12 cellular contexts compared by ENCODE assay signal in genomic region chr1:16911851-16912736, GRCh38. TPM values are rescaled to one million over a fixed set of nuclear protein-coding genes. Genes with fewer than 3 reads are reported as not detected.
A peak's percentile ranks its signal among the peaks of the same experiment; 100 is the strongest.
DNase-seq lines count a peak whose midpoint lies in the region; ATAC-seq and TF ChIP-seq lines count a peak whose summit lies in the region.
"Not testable (repeated sequence)": the region's sequence is repeated elsewhere in the genome, so short reads cannot be mapped to it uniquely, and the experiment has no call there.
"Had no signal": no experiment of that assay in that cellular context is flagged by ENCODE, and none has a peak within 500 bp of the region (broad histone marks: within the 10 kb centered on the region; RNA-seq: fewer than 3 reads in every experiment).

No MANE protein-coding gene starts in this region.

- not testable (repeated sequence) for H3K4me3 ChIP-seq in HEK293 (ENCODE audit: low read depth, low read length); kidney epithelial cell (ENCODE audit: low read depth, low read length); spleen

- peaks cover 12 to 15% (median 14%) of the 10 kb centered on the region in 3 donors for H3K27me3 Mint-ChIP-seq in CD14-positive monocyte (ENCODE audit: low read depth in 3 of 3)
- not testable (repeated sequence) for H3K27me3 Mint-ChIP-seq in activated T-cell treated with anti-CD3 and anti-CD28 coated beads, Interleukin-2, amount 50 U/mL, for 24 hours; chondrocyte (ENCODE audit: low read depth); naive thymus-derived CD8-positive, alpha-beta T cell

- H3K36me3 Mint-ChIP-seq in CD14-positive monocyte; activated T-cell treated with anti-CD3 and anti-CD28 coated beads, Interleukin-2, amount 50 U/mL, for 24 hours (ENCODE audit: low read depth); chondrocyte (ENCODE audit: low read depth); naive thymus-derived CD8-positive, alpha-beta T cell: not testable (repeated sequence)

- intact Hi-C loops in CD14-positive monocyte (cut with micrococcal nuclease); spleen (cut with DNase I; ENCODE audit: low total_unique reads): not testable (repeated sequence)

- TF ChIP-seq CTCF in CD14-positive monocyte (IDR thresholded peaks at IDR 0.05); HEK293 (tag by site-specific recombination; IDR thresholded peaks at IDR 0.05); spleen (IDR thresholded peaks at IDR 0.05 in 8 of 11, conservative IDR thresholded peaks at IDR 0.05 in 3 of 11): not testable (repeated sequence)
- TF ChIP-seq CTCF in RWPE1 (conservative IDR thresholded peaks at IDR 0.05; ENCODE audit: low read depth) = 0 out of 2 replicates have a peak, but pooled peaks have one; percentile 13
- TF ChIP-seq CTCF in chondrocyte (IDR thresholded peaks at IDR 0.05) = peak; percentile 37
- peak; percentile 31 for TF ChIP-seq CTCF in kidney epithelial cell (IDR thresholded peaks at IDR 0.05; ENCODE audit: insufficient read depth, low read length, poor library complexity, severe bottlenecking)

- H3K27me3 ChIP-seq in kidney epithelial cell (ENCODE audit: control insufficient read depth, insufficient read depth, low read length); spleen (replicated peaks in 1 of 7): not testable (repeated sequence)

- not testable (repeated sequence) for H3K9me3 Mint-ChIP-seq in CD14-positive monocyte; activated T-cell treated with anti-CD3 and anti-CD28 coated beads, Interleukin-2, amount 50 U/mL, for 24 hours; chondrocyte (ENCODE audit: low read depth); naive thymus-derived CD8-positive, alpha-beta T cell

- H3K4me1 Mint-ChIP-seq in CD14-positive monocyte (peaks cover 37% of the 10 kb centered on the region), chondrocyte (ENCODE audit: low read depth) (peaks cover 22% of the 10 kb centered on the region)
- H3K4me1 Mint-ChIP-seq in activated T-cell treated with anti-CD3 and anti-CD28 coated beads, Interleukin-2, amount 50 U/mL, for 24 hours (ENCODE audit: low read depth) = peaks cover 43% of the 10 kb centered on the region
- H3K4me1 Mint-ChIP-seq in naive thymus-derived CD8-positive, alpha-beta T cell = peaks cover 12 to 54% (median 48%) of the 10 kb centered on the region in 4 donors

- H3K27ac ChIP-seq in HEK293 (ENCODE audit: extremely low read depth, low read depth, low read length); RWPE1: not testable (repeated sequence)
- peak overlapping the region in 1 of 8 donors; percentile 94 for H3K27ac ChIP-seq in spleen

- DNase-seq in CD14-positive monocyte (ENCODE audit: low spot score) = peak; percentile 44
- DNase-seq in RWPE1 (ENCODE audit: low spot score); chondrocyte (ENCODE audit: low spot score); kidney epithelial cell (ENCODE audit: low read depth); naive thymus-derived CD8-positive, alpha-beta T cell: not testable (repeated sequence)
- peak; percentile 43 for DNase-seq in activated T-cell treated with anti-CD3 and anti-CD28 coated beads, Interleukin-2, amount 50 U/mL, for 24 hours
- peak; percentile 82 for DNase-seq in spleen

- 64 to 81% (median 71%) methylated on average over 8 of the region's 8 CpGs for WGBS in spleen, 5 donors

- not testable (repeated sequence) for H3K36me3 ChIP-seq in HEK293 (ENCODE audit: control insufficient read depth in 2 of 2, insufficient read depth in 1 of 2, low read length in 2 of 2); kidney epithelial cell (ENCODE audit: control insufficient read depth, insufficient read depth, low read length); spleen

- ATAC-seq in naive thymus-derived CD8-positive, alpha-beta T cell = not testable (repeated sequence)

- peak overlapping the region in 1 of 2 donors; percentile 48 for H3K4me3 Mint-ChIP-seq in CD14-positive monocyte
- H3K4me3 Mint-ChIP-seq in activated T-cell treated with anti-CD3 and anti-CD28 coated beads, Interleukin-2, amount 50 U/mL, for 24 hours; chondrocyte (ENCODE audit: unreplicated experiment): not testable (repeated sequence)
- peak overlapping the region in 8 of 10 donors; percentile 31 to 94 (median 62) for H3K4me3 Mint-ChIP-seq in naive thymus-derived CD8-positive, alpha-beta T cell

- CTCF ChIA-PET in HEK293 (lab: Yijun Ruan, JAX); RWPE1 (lab: Yijun Ruan, JAX): not testable (repeated sequence)

- H3K27ac Mint-ChIP-seq in CD14-positive monocyte = peak overlapping the region in 3 of 7 donors; percentile 18 to 89 (median 70)
- H3K27ac Mint-ChIP-seq in activated T-cell treated with anti-CD3 and anti-CD28 coated beads, Interleukin-2, amount 50 U/mL, for 24 hours; chondrocyte (ENCODE audit: unreplicated experiment): not testable (repeated sequence)
- peak overlapping the region in 7 of 10 donors; percentile 5 to 80 (median 56) for H3K27ac Mint-ChIP-seq in naive thymus-derived CD8-positive, alpha-beta T cell

- TF ChIP-seq POLR2A in spleen (IDR thresholded peaks at IDR 0.05) = not testable (repeated sequence)

- POLR2A ChIA-PET in HEK293 (lab: Yijun Ruan, JAX) = interaction anchor here (1.2 kb wide), 1 partner anchor 191 kb away, joined by 3 read pairs; no protein-coding TSS in a partner anchor
- POLR2A ChIA-PET in RWPE1 (lab: Yijun Ruan, JAX; ENCODE audit: low non-redundant PET) = not testable (repeated sequence)
- POLR2A ChIA-PET in naive thymus-derived CD8-positive, alpha-beta T cell (lab: Charles Lee) = interaction anchor here (0.6 to 3.9 kb wide), 2 partner anchors 8 to 412 kb away, joined by 4 to 55 read pairs; no protein-coding TSS in a partner anchor

- not testable (repeated sequence) for H3K9me3 ChIP-seq in HEK293 (ENCODE audit: control insufficient read depth, insufficient read depth, low read depth, low read length); spleen

- not testable (repeated sequence) for H3K4me1 ChIP-seq in HEK293 (ENCODE audit: control insufficient read depth, insufficient read depth, low read length)
- peaks cover 10 to 45% (median 25%) of the 10 kb centered on the region in 6 donors for H3K4me1 ChIP-seq in spleen

TF ChIP-seq in HEK293, 187 proteins besides CTCF, POLR2A, EP300 and RAD21:
- peak; percentile 57; the same call in 1 of the 2 replicates for TF ChIP-seq ZNF768 (tag by site-specific recombination; IDR thresholded peaks at IDR 0.05)
TF ChIP-seq in HEK293: peak in this region for 1; not testable (repeated sequence) for 186.

RNA-seq across cellular contexts. Expression of gene CROCC, which starts 9.6 kb away (rescaled TPM):
- polyA plus RNA-seq in CD14-positive monocyte = under 1 TPM; 0.21 to 0.69 TPM
- total RNA-seq in chondrocyte = 24.7 to 32.2 TPM (median 26.2 TPM) in 3 replicates
- total RNA-seq in kidney epithelial cell = 16.4 and 26.2 TPM in 2 replicates
- 100 to 1,000 TPM; 117 to 124 TPM for total RNA-seq in naive thymus-derived CD8-positive, alpha-beta T cell
- 1 to 10 TPM; 1.2 to 5.4 (median 1.3) TPM for polyA plus RNA-seq in naive thymus-derived CD8-positive, alpha-beta T cell
- 10 to 100 TPM; 19.0 to 41.9 (median 31.0) TPM for total RNA-seq in spleen
- polyA plus RNA-seq in spleen = 10 to 100 TPM; 14.5 to 55.4 (median 27.5) TPM

RNA-seq across cellular contexts. Expression of gene RNU1-2, which starts 16.3 kb away (rescaled TPM):
- polyA plus RNA-seq in CD14-positive monocyte = not detected
- total RNA-seq in chondrocyte = 1,438 to 1,620 TPM (median 1,579 TPM) in 3 replicates
- under 0.01 TPM in 2 replicates for total RNA-seq in kidney epithelial cell
- total RNA-seq in naive thymus-derived CD8-positive, alpha-beta T cell = 1,000 to 10,000 TPM; 3,449 to 3,916 TPM
- 10 to 100 TPM in 1 of 3 donors, not detected in 2; 22.6 TPM for polyA plus RNA-seq in naive thymus-derived CD8-positive, alpha-beta T cell
- total RNA-seq in spleen = 1,000 to 10,000 TPM in 4 of 7 donors, under 1 TPM in 3; under 0.01 to 8,075 (median 6,234) TPM
- polyA plus RNA-seq in spleen = not detected
- total RNA-seq: fibroblast of villous mesenchyme, M059J had no signal
- polyA plus RNA-seq: heart right ventricle, lung had no signal
